In genomic region chr11:107999759-108000455, GRCh38 we compare ENCODE assay signal across 1 cellular context.
TF ChIP-seq lines count a peak whose summit lies in the region.

No MANE protein-coding gene starts in this region.

TF ChIP-seq in K562, 482 proteins besides CTCF, POLR2A, EP300 and RAD21 (continued from another document):
- 0 out of 2 replicates have a peak, but pooled peaks have one; percentile 36 for TF ChIP-seq DEAF1 (CRISPR knock-in tag; IDR thresholded peaks at IDR 0.05)
- no peak for TF ChIP-seq ZNF830 (CRISPR knock-in tag; IDR thresholded peaks at IDR 0.05)
- TF ChIP-seq ARID2 (IDR thresholded peaks at IDR 0.05): no peak
- TF ChIP-seq STAG1 (CRISPR knock-in tag; IDR thresholded peaks at IDR 0.05; ENCODE audit: borderline replicate concordance): peak; percentile 30; the same call in 1 of the 2 replicates
- TF ChIP-seq MYC (IDR thresholded peaks at IDR 0.05; ENCODE audit: low read depth, low read length): no peak
- no peak for TF ChIP-seq MYC (CRISPR knock-in tag; IDR thresholded peaks at IDR 0.05; ENCODE audit: borderline replicate concordance, low read depth)
- TF ChIP-seq CC2D1A (IDR thresholded peaks at IDR 0.05): peak; percentile 38; the same call in 1 of the 2 replicates
- no peak for TF ChIP-seq MXI1 (IDR thresholded peaks at IDR 0.05; ENCODE audit: low read depth, low read length)
